1 cellular context compared by ENCODE assay signal in the genomic region with DNA sequence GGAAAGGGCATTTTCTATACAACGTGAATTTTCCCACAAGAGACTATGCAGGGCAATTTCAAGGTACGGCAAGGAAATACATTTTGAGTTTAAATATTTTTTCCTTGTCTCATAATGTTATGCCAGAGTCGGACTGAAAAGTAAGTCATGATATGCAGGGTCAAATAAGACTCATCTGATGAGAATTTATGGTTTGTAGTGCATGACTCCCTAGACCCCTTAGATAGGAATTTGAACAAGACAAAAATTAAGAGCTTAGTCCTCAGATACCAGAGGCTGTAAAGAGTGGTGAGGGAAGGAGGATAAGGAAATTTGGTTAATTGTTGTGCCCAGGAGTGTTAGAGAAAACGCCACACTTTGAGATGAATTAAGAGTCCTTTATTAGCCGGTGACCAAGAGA.
TF ChIP-seq lines count a peak whose summit lies in the region.

No MANE protein-coding gene starts in this region.

TF ChIP-seq in IMR-90, 13 proteins besides CTCF, POLR2A, EP300 and RAD21 (continued from another document):
- TF ChIP-seq, protein P1, sequence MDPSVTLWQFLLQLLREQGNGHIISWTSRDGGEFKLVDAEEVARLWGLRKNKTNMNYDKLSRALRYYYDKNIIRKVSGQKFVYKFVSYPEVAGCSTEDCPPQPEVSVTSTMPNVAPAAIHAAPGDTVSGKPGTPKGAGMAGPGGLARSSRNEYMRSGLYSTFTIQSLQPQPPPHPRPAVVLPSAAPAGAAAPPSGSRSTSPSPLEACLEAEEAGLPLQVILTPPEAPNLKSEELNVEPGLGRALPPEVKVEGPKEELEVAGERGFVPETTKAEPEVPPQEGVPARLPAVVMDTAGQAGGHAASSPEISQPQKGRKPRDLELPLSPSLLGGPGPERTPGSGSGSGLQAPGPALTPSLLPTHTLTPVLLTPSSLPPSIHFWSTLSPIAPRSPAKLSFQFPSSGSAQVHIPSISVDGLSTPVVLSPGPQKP (IDR thresholded peaks at IDR 0.05; ENCODE audit: borderline replicate concordance, low read depth, low read length), result no peak
- TF ChIP-seq RCOR1 (IDR thresholded peaks at IDR 0.05; ENCODE audit: insufficient replicate concordance, low read length) (no peak), BHLHE40 (IDR thresholded peaks at IDR 0.05; ENCODE audit: low read depth, low read length) (no peak)
TF ChIP-seq in IMR-90: peak in this region for 0.
